In the genomic region with DNA sequence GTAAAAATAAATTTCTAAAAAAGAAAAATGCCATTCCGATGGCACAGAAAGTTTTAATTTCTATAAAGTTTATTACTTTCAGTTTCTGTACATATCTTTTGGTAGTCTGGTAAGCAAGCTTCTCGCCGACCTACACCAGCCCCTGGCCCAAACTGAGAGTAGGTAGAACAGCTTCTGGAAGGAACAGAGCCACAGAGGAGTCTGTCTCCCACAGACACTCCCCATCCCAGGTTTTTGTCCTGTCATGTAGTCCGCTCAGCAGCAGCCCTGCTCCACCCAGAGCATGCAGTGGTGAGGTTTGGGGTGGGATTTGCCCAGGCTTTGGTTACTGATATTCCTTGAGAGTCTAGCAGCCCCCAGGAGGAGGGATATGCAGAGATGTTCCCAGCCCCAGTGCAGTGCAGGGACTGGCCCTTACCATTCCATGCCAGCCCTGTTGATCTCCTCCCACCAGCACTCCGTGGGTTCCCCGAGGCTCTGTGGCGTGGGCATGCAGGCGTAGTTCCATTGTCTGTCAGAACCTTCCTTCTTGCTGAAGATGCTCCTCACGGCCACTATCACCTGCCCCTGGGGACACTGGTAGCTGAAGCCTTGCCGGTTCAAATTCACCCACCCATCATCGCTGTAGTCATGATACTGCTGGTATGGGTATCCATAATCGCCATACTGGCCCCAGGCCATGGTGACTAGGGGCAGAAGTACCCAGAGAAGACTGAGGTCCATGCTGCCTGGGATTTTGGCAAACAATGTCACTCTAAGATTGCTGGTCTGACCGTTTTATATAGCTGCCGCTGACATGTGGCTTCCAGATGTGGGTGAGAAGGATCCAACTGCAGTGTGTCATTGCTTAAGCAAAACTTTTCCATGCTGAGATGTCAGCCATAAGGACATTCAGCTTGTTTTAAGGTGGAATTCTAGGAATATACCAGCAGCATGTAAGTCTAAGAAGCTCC, we compare ENCODE assay signal across 18 cellular contexts. TPM values are rescaled to one million over a fixed set of nuclear protein-coding genes. Genes with fewer than 3 reads are reported as not detected.
DNase-seq lines count a peak whose midpoint lies in the region; ATAC-seq, FAIRE-seq and TF ChIP-seq lines count a peak whose summit lies in the region.
"Had no signal": no experiment of that assay in that cellular context is flagged by ENCODE, and none has a peak within 500 bp of the region (broad histone marks: within the 10 kb centered on the region; RNA-seq: fewer than 3 reads in every experiment).

DPT (minus strand) TSS at position 755 of the 953 bp plus-strand sequence; CDS start at position 723, 32 bp downstream.

- ATAC-seq in K562 (peak; percentile 37; the same call in 2 of the 3 replicates), HG02623 (IDR thresholded peaks at IDR 0.05; ENCODE audit: unreplicated experiment) (no peak)
- ATAC-seq: activated CD8-positive, alpha-beta T cell treated with anti-CD3 and anti-CD28 coated beads for 36 hours had no signal

- H3K9me1 ChIP-seq in K562 (ENCODE audit: control insufficient read depth, insufficient read depth, low read length) = no peaks in the 10 kb centered on the region

- TF ChIP-seq RAD21 in K562 (CRISPR knock-in tag; conservative IDR thresholded peaks at IDR 0.05 in 1 of 2, IDR thresholded peaks at IDR 0.05 in 1 of 2) = no peak

- TF ChIP-seq EP300 in K562 (IDR thresholded peaks at IDR 0.05; ENCODE audit: low read length) = no peak

- no peak for FAIRE-seq in K562 (lab: Jason Lieb, UNC)
- FAIRE-seq: colon had no signal

- in situ Hi-C loops in K562 (cut with MboI) = no loop called here

- H4K20me1 ChIP-seq in K562 (replicated peaks; ENCODE audit: control insufficient read depth, insufficient read depth, low read length) = no peaks in the 10 kb centered on the region
- H4K20me1 ChIP-seq: BLaER1 had no signal

- POLR2A ChIA-PET in BJ (lab: Charles Lee) = no interaction called here
- POLR2A ChIA-PET in K562 (lab: Yijun Ruan, JAX) = no interaction called here

- no peak within 1 kb of the TSS for H2AFZ ChIP-seq in K562 (ENCODE audit: low read depth, low read length)

- H3K4me3 ChIP-seq in BJ (ENCODE audit: low read depth, low read length) (no peak within 1 kb of the TSS), K562 (no peak within 1 kb of the TSS), right atrium auricular region (peak within 1 kb of the TSS; percentile 32 to 46), skeletal muscle tissue (ENCODE audit: low read length in 3 of 3) (peak within 1 kb of the TSS; percentile 10 to 61 (median 60))
- H3K4me3 ChIP-seq: BLaER1 had no signal

- TF ChIP-seq POLR2A in K562 (conservative IDR thresholded peaks at IDR 0.05) = no peak

- WGBS in K562 (ENCODE audit: insufficient coverage, low coverage, missing lambda C conversion rate) = 0% methylated on average over 14 of the region's 14 CpGs

- H3K9ac ChIP-seq in K562 (ENCODE audit: insufficient read depth in 1 of 2, low read depth in 2 of 2, low read length in 2 of 2) (no peak within 1 kb of the TSS), skeletal muscle tissue (ENCODE audit: low read depth in 1 of 3, low read length in 3 of 3) (peak within 1 kb of the TSS in 2 of 3 donors; percentile 54 to 63)
- H3K9ac ChIP-seq: BLaER1 had no signal

- TF ChIP-seq CTCF in BJ (IDR thresholded peaks at IDR 0.05; ENCODE audit: insufficient read depth, low read depth, low read length) (no peak), K562 (IDR thresholded peaks at IDR 0.05 in 2 of 3, conservative IDR thresholded peaks at IDR 0.05 in 1 of 3; ENCODE audit: insufficient read depth in 2 of 3, low read depth in 1 of 3, low read length in 3 of 3) (no peak), right atrium auricular region (IDR thresholded peaks at IDR 0.05) (no peak)

- H3K9me3 ChIP-seq in K562 (replicated peaks; ENCODE audit: control insufficient read depth, insufficient read depth, low read depth, low read length) (no peaks in the 10 kb centered on the region), right atrium auricular region (no peaks in the 10 kb centered on the region), skeletal muscle tissue (ENCODE audit: control insufficient read depth in 3 of 3, low read length in 3 of 3) (no peaks in the 10 kb centered on the region)

- no peaks in the 10 kb centered on the region for H3K79me2 ChIP-seq in K562 (ENCODE audit: control insufficient read depth, insufficient read depth, low read length)

- no peaks in the 10 kb centered on the region; the same call in 1 of the 2 replicates for H3K27me3 ChIP-seq in BJ (ENCODE audit: control insufficient read depth, insufficient read depth, low read length)
- peaks cover 5 to 21% of the 10 kb centered on the region in 2 experiments for H3K27me3 ChIP-seq in K562 (ENCODE audit: control insufficient read depth in 2 of 2, insufficient read depth in 2 of 2, low read length in 2 of 2)
- no peaks in the 10 kb centered on the region for H3K27me3 ChIP-seq in right atrium auricular region
- H3K27me3 ChIP-seq in skeletal muscle tissue (ENCODE audit: control insufficient read depth in 3 of 3, insufficient read depth in 3 of 3, low read length in 3 of 3) = no peaks in the 10 kb centered on the region
- H3K27me3 ChIP-seq: BLaER1 had no signal

- H3K4me1 ChIP-seq in K562 (replicated peaks in 1 of 2; ENCODE audit: control insufficient read depth in 2 of 2, insufficient read depth in 2 of 2, low read length in 2 of 2) = no peaks in the 10 kb centered on the region
- peaks cover 0 to under 1% of the 10 kb centered on the region in 2 donors for H3K4me1 ChIP-seq in right atrium auricular region
- peaks cover 6 to 11% (median 6%) of the 10 kb centered on the region in 3 donors for H3K4me1 ChIP-seq in skeletal muscle tissue (ENCODE audit: control insufficient read depth in 3 of 3, insufficient read depth in 3 of 3, low read length in 3 of 3)
- H3K4me1 ChIP-seq: BLaER1 had no signal

- H3K36me3 ChIP-seq in BJ (ENCODE audit: control insufficient read depth, insufficient read depth, low read length) = no peaks in the 10 kb centered on the region
- no peaks in the 10 kb centered on the region for H3K36me3 ChIP-seq in K562 (ENCODE audit: control insufficient read depth, insufficient read depth, low read length)
- H3K36me3 ChIP-seq in right atrium auricular region = no peaks in the 10 kb centered on the region
- H3K36me3 ChIP-seq in skeletal muscle tissue (ENCODE audit: control insufficient read depth in 3 of 3, insufficient read depth in 3 of 3, low read length in 3 of 3) = no peaks in the 10 kb centered on the region
- H3K36me3 ChIP-seq: BLaER1 had no signal

- peak; percentile 67 for DNase-seq in BJ (ENCODE audit: low read depth)
- no peak for DNase-seq in K562 (ENCODE audit: extremely low read depth in 1 of 4, low spot score in 3 of 4)
- DNase-seq in right atrium auricular region (ENCODE audit: low spot score) = peak; percentile 74
- DNase-seq in activated effector memory CD4-positive, alpha-beta T cell treated with anti-CD3 and anti-CD28 coated beads, Interleukin-2, amount 50 U/mL, for 16 hours = no peak
- no peak for DNase-seq in amniotic stem cell (lab: John Stamatoyannopoulos, UW)
- no peak for DNase-seq in ecto neural progenitor cell (ENCODE audit: low spot score)
- DNase-seq: activated CD8-positive, alpha-beta T cell treated with anti-CD3 and anti-CD28 coated beads for 36 hours; activated naive CD4-positive, alpha-beta T cell treated with Interleukin-2 at 50 U/mL for 16 hours; naive B cell; NCI-H1930; stimulated activated CD4-positive, alpha-beta T cell treated with anti-CD3 and anti-CD28 coated beads, Interleukin-15, amount 100 ng/mL, for 24 hours; T-helper 1 cell had no signal

- H3K27ac ChIP-seq in K562 (ENCODE audit: extremely low read depth, low read depth, low read length) (no peak within 1 kb of the TSS), right atrium auricular region (peak within 1 kb of the TSS; percentile 20 to 58), skeletal muscle tissue (ENCODE audit: low read depth, low read length) (peak within 1 kb of the TSS; percentile 32)
- H3K27ac ChIP-seq: BLaER1 had no signal

- CTCF ChIA-PET in BJ (lab: Yijun Ruan, JAX) (interaction anchor here (0.7 to 1.6 kb wide), 3 partner anchors 11 to 104 kb away, joined by 3 read pairs; no protein-coding TSS in a partner anchor), K562 (lab: Yijun Ruan, JAX; ENCODE audit: low intra/inter-chr PET ratio) (no interaction called here)

- no peak within 1 kb of the TSS for H3K4me2 ChIP-seq in K562 (ENCODE audit: insufficient read depth, low read length)
- H3K4me2 ChIP-seq: BLaER1 had no signal

- intact Hi-C loops in K562 (cut with micrococcal nuclease) = no loop called here

- no TSS peak for BruUV-seq in K562 (replicated peaks; lab: Mats Ljungman, UMichigan)

TF ChIP-seq in K562, 482 proteins besides CTCF, POLR2A, EP300 and RAD21 (continues in another document):
- TF ChIP-seq SIN3B (IDR thresholded peaks at IDR 0.05; ENCODE audit: low read depth) (no peak), ETV5 (CRISPR knock-in tag; IDR thresholded peaks at IDR 0.05; ENCODE audit: low read depth) (no peak), KHSRP (IDR thresholded peaks at IDR 0.05) (no peak)
- TF ChIP-seq, protein P1, sequence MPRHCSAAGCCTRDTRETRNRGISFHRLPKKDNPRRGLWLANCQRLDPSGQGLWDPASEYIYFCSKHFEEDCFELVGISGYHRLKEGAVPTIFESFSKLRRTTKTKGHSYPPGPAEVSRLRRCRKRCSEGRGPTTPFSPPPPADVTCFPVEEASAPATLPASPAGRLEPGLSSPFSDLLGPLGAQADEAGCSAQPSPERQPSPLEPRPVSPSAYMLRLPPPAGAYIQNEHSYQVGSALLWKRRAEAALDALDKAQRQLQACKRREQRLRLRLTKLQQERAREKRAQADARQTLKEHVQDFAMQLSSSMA (CRISPR knock-in tag; IDR thresholded peaks at IDR 0.05) = no peak

RNA-seq across cellular contexts. Expression of gene DPT, which starts in this region (rescaled TPM):
- polyA plus RNA-seq in BJ (2011; rRNA removed) (0.06 and 0.13 TPM in 2 replicates), K562 (2011; rRNA removed) (not detected in 2 replicates), K562 (2014; fragmentation: Illumina TruSeq; extraction: Trizol) (not detected in 2 replicates), K562 (2014; fragmentation: Nextera tagmentation; extraction: Ambion mirVana) (not detected), K562 (2014; rRNA removed) (not detected in 2 replicates)
- polyA minus RNA-seq in BJ (2011; rRNA and poly(A)+ RNA removed) = not detected in 2 replicates
- total RNA-seq in K562 (2011; cell fraction: chromatin; rRNA removed; ENCODE audit: low replicate concordance) = not detected in 2 replicates
- not detected in 2 replicates for total RNA-seq in K562 (2011; cell fraction: nucleolus; rRNA removed)
- total RNA-seq in K562 (2011; cell fraction: nucleoplasm; rRNA removed) = not detected in 2 replicates
- total RNA-seq in K562 (2014; rRNA removed) (not detected in 2 replicates), K562 (2014; rRNA removed; fragmentation: Illumina TruSeq; extraction: Trizol) (not detected in 2 replicates), K562 (2015; rRNA removed; fragmentation: Illumina TruSeq; extraction: Trizol) (not detected in 2 replicates), K562 (2021) (not detected in 2 replicates), right atrium auricular region (10 to 100 TPM; 52.2 to 71.3 TPM), skeletal muscle tissue (74.6 TPM)
- not detected in 2 replicates for polyA plus RNA-seq in K562 (2011; cell fraction: cytosol; rRNA removed)
- polyA plus RNA-seq in K562 (2011; cell fraction: nucleus; rRNA removed) = not detected in 2 replicates
- not detected in 2 replicates for polyA plus RNA-seq in K562 (2012)
- polyA minus RNA-seq in K562 (2011; rRNA and poly(A)+ RNA removed) = not detected in 2 replicates
- not detected in 2 replicates for polyA minus RNA-seq in K562 (2011; cell fraction: cytosol; rRNA and poly(A)+ RNA removed)
- not detected in 2 replicates for polyA minus RNA-seq in K562 (2011; cell fraction: nucleus; rRNA and poly(A)+ RNA removed)
- total RNA-seq: activated CD8-positive, alpha-beta T cell treated with anti-CD3 and anti-CD28 coated beads for 36 hours; G401 had no signal
- polyA plus RNA-seq: IgD-negative memory B cell had no signal

Comparison
In these comparisons a context has a peak if more than half of its experiments do, and no peak if none do; other contexts are left out.
1. RNA of gene DPT (total RNA-seq): 74.6 TPM in skeletal muscle tissue (single experiment) and 52.2 to 71.3 TPM in right atrium auricular region; not detected in K562; every median in the first group is over 10 times any median in the second.
2. Peak in DNase-seq in BJ; RNA of the gene not detected or under 1 TPM.
3. Peak in ATAC-seq in K562; RNA of the gene not detected or under 1 TPM.
4. H3K4me3 ChIP-seq: peak in right atrium auricular region (2 of 2) and skeletal muscle tissue (3 of 3); none in BJ (single experiment) and K562 (single experiment).
5. H3K9ac ChIP-seq: peak in skeletal muscle tissue (2 of 3); none in K562 (0 of 2).